8 cellular contexts compared by ENCODE assay signal in genomic region chr1:54081306-54082270, GRCh38. TPM values are rescaled to one million over a fixed set of nuclear protein-coding genes. Genes with fewer than 3 reads are reported as not detected.
A peak's percentile ranks its signal among the peaks of the same experiment; 100 is the strongest.
DNase-seq lines count a peak whose midpoint lies in the region; ATAC-seq and TF ChIP-seq lines count a peak whose summit lies in the region.

No MANE protein-coding gene starts in this region.

- DNase-seq in CD14-positive monocyte (ENCODE audit: low spot score) (peak; percentile 57), Kasumi-1 (lab: John Stamatoyannopoulos, UW) (peak; percentile 41 to 48), T follicular helper cell (ENCODE audit: low read depth) (peak; percentile 33), amniotic stem cell (lab: John Stamatoyannopoulos, UW) (peak; percentile 16), iPS DF 4.7 (ENCODE audit: extremely low read depth, low spot score) (peak; percentile 96), NCI-H1048 (lab: John Stamatoyannopoulos, UW) (no peak)
- peak; percentile 49 for DNase-seq in stimulated activated CD4-positive, alpha-beta T cell treated with anti-CD3 and anti-CD28 coated beads, Interleukin-12 subunit alpha, Interleukin-12 subunit beta, amount 100 ng/mL, for 4 hours

- peaks cover 0 to 3% (median 2%) of the 10 kb centered on the region in 3 donors for H3K27me3 Mint-ChIP-seq in CD14-positive monocyte (ENCODE audit: low read depth in 3 of 3)

- H3K4me1 Mint-ChIP-seq in CD14-positive monocyte = peaks cover 3% of the 10 kb centered on the region

- peak; percentile 85 for ATAC-seq in GM19351 (IDR thresholded peaks at IDR 0.05; ENCODE audit: unreplicated experiment)

- no peak overlapping the region for H3K4me3 Mint-ChIP-seq in CD14-positive monocyte

- intact Hi-C loops in CD14-positive monocyte (cut with micrococcal nuclease) = no loop called here

- H3K9me3 Mint-ChIP-seq in CD14-positive monocyte = peaks cover 0 to 1% (median 0%) of the 10 kb centered on the region in 7 donors

- peak overlapping the region in 2 of 7 donors; percentile 1 to 22 for H3K27ac Mint-ChIP-seq in CD14-positive monocyte

- H3K36me3 Mint-ChIP-seq in CD14-positive monocyte = peaks cover 30 to 34% of the 10 kb centered on the region in 2 donors

- TF ChIP-seq CTCF in CD14-positive monocyte (IDR thresholded peaks at IDR 0.05) = peak; percentile 86

RNA-seq across cellular contexts. Expression of gene TCEANC2, which starts 28.2 kb away (rescaled TPM):
- 1 to 10 TPM; 3.0 to 3.8 TPM for polyA plus RNA-seq in CD14-positive monocyte

RNA-seq across cellular contexts. Expression of gene TMEM59, which starts 28.6 kb away (rescaled TPM):
- polyA plus RNA-seq in CD14-positive monocyte = 100 to 1,000 TPM; 831 to 925 TPM
